Comparison of ENCODE assay signal across 25 cellular contexts in genomic region chr18:40473221-40473620, GRCh38.
"Had no signal": no experiment of that assay in that cellular context is flagged by ENCODE, and none has a peak within 500 bp of the region (broad histone marks: within the 10 kb centered on the region; RNA-seq: fewer than 3 reads in every experiment).

No MANE protein-coding gene starts in this region.

- H3K27me3 ChIP-seq: ascending aorta, breast epithelium, colonic mucosa, dorsolateral prefrontal cortex, esophagus muscularis mucosa, right lobe of liver, testis, uterus had no signal

- DNase-seq: activated CD4-positive, alpha-beta T cell treated with anti-CD3 and anti-CD28 coated beads, Interleukin-2, amount 50 U/mL, for 4 hours; activated CD8-positive, alpha-beta memory T cell treated with anti-CD3 and anti-CD28 coated beads for 24 hours; activated CD8-positive, alpha-beta memory T cell treated with anti-CD3 and anti-CD28 coated beads, Interleukin-2, amount 50 U/mL, for 4 hours; activated T-cell treated with anti-CD3 and anti-CD28 coated beads, Interleukin-2, amount 50 U/mL, for 24 hours; colonic mucosa; dorsolateral prefrontal cortex; head of caudate nucleus; hypothalamus; islet precursor cell; left colon; mucosa of descending colon; right lobe of liver; stimulated activated CD4-positive, alpha-beta T cell treated with anti-CD3 and anti-CD28 coated beads, Interleukin-2, amount 100 ng/mL, for 48 hours; stimulated activated CD8-positive, alpha-beta memory T cell treated with anti-CD3 and anti-CD28 coated beads, Interleukin-4, amount 100 ng/mL, for 48 hours; stimulated activated naive B cell treated with anti-CD40 and anti-IgM and Interleukin-4, amounts not matched to agents 10 μg/mL and 1 μg/mL and 100 μg/mL, for 72 hours; T-helper 1 cell; testis; trophoblast cell; uterus had no signal

- H3K27ac ChIP-seq: ascending aorta, breast epithelium, colonic mucosa, dorsolateral prefrontal cortex, esophagus muscularis mucosa, right lobe of liver, testis, uterus had no signal

- H3K36me3 ChIP-seq: ascending aorta, breast epithelium, colonic mucosa, esophagus muscularis mucosa, right lobe of liver, uterus had no signal

- H3K4me1 ChIP-seq: ascending aorta, breast epithelium, colonic mucosa, esophagus muscularis mucosa, right lobe of liver, testis, uterus had no signal

- H3K9me3 ChIP-seq: ascending aorta, breast epithelium, colonic mucosa, esophagus muscularis mucosa, mucosa of descending colon, right lobe of liver, testis, uterus had no signal

- H3K4me3 ChIP-seq: ascending aorta, breast epithelium, colonic mucosa, dorsolateral prefrontal cortex, esophagus muscularis mucosa, mucosa of descending colon, right lobe of liver, testis, uterus had no signal

- ATAC-seq: activated naive CD4-positive, alpha-beta T cell treated with anti-CD3 and anti-CD28 coated beads, Interleukin-2, amount 50 U/mL, for 72 hours; activated T-helper 17 cell treated with anti-CD3 and anti-CD28 coated beads, Interleukin-2, amount 50 U/mL, for 72 hours; left colon; mucosa of descending colon; right lobe of liver; stimulated activated naive B cell treated with anti-CD40 and anti-IgM and Interleukin-4, amounts not matched to agents 10 μg/mL and 1 μg/mL and 100 μg/mL, for 72 hours; WTC11 had no signal
